In genomic region chr3:47475029-47475569, GRCh38 we compare ENCODE assay signal across 8 cellular contexts. TPM values are rescaled to one million over a fixed set of nuclear protein-coding genes. Genes with fewer than 3 reads are reported as not detected.
DNase-seq lines count a peak whose midpoint lies in the region; ATAC-seq and TF ChIP-seq lines count a peak whose summit lies in the region.

No MANE protein-coding gene starts in this region.

- H3K4me3 ChIP-seq in Jurkat, Clone E6-1 (ENCODE audit: low read length) = peak overlapping the region; percentile 98
- H3K4me3 ChIP-seq in adrenal gland (peak overlapping the region; percentile 39 to 94 (median 84)), iPS-20b (ENCODE audit: low read length) (peak overlapping the region; percentile 97), spleen (peak overlapping the region; percentile 68 to 99 (median 98))

- peak; percentile 41 for DNase-seq in GM03348 (ENCODE audit: low spot score)
- DNase-seq in Jurkat, Clone E6-1 (ENCODE audit: low read depth, low spot score) = no peak
- peak in 5 of 7 donors; percentile 41 to 66 (median 48) for DNase-seq in adrenal gland
- DNase-seq in spleen = peak; percentile 49
- no peak for DNase-seq in NCI-H2196 treated with DMSO at 0.1 percent for 48 hours (lab: John Stamatoyannopoulos, UW; ENCODE audit: unreplicated experiment)

- 0 to 1% (median 0%) methylated on average over 12 to 24 of the region's 24 CpGs for WGBS in adrenal gland, 4 donors
- 1% methylated on average over 19 to 24 of the region's 24 CpGs for WGBS in spleen, 5 donors

- TF ChIP-seq CTCF in adrenal gland (IDR thresholded peaks at IDR 0.05) (no peak), spleen (IDR thresholded peaks at IDR 0.05 in 8 of 11, conservative IDR thresholded peaks at IDR 0.05 in 3 of 11) (no peak)

- ATAC-seq in GM18909 (IDR thresholded peaks at IDR 0.05; ENCODE audit: poor library complexity, unreplicated experiment) (no peak), HG03571 (IDR thresholded peaks at IDR 0.05; ENCODE audit: unreplicated experiment) (no peak)

- H3K9me3 ChIP-seq in adrenal gland (replicated peaks in 1 of 3) (no peaks in the 10 kb centered on the region), iPS-20b (ENCODE audit: insufficient read depth, low read depth, low read length) (no peaks in the 10 kb centered on the region), spleen (no peaks in the 10 kb centered on the region)

- intact Hi-C loops in adrenal gland (cut with DNase I) = loop anchor here in 1 of 2 donors (5.0 kb wide), 1 partner anchor 53 kb away; no protein-coding TSS in a partner anchor
- intact Hi-C loops in spleen (cut with DNase I; ENCODE audit: low total_unique reads) = no loop called here

- H3K27me3 ChIP-seq in adrenal gland = no peaks in the 10 kb centered on the region
- H3K27me3 ChIP-seq in iPS-20b (ENCODE audit: insufficient read depth, low read length) = no peaks in the 10 kb centered on the region
- no peaks in the 10 kb centered on the region for H3K27me3 ChIP-seq in spleen (replicated peaks in 1 of 7)

- H3K36me3 ChIP-seq in adrenal gland (replicated peaks in 1 of 2) (no peaks in the 10 kb centered on the region), iPS-20b (ENCODE audit: insufficient read depth, low read depth, low read length) (no peaks in the 10 kb centered on the region), spleen (no peaks in the 10 kb centered on the region)

- H3K4me1 ChIP-seq in adrenal gland (replicated peaks in 1 of 2) (peaks cover 17 to 46% of the 10 kb centered on the region in 2 donors), iPS-20b (ENCODE audit: insufficient read depth, low read length) (no peaks in the 10 kb centered on the region; the same call in 1 of the 2 replicates), spleen (peaks cover 9 to 48% (median 38%) of the 10 kb centered on the region in 6 donors)

- H3K27ac ChIP-seq in adrenal gland = peak overlapping the region; percentile 68 to 95 (median 74)
- H3K27ac ChIP-seq in iPS-20b (ENCODE audit: low read length) = no peak overlapping the region
- peak overlapping the region; percentile 71 to 92 (median 87) for H3K27ac ChIP-seq in spleen

- TF ChIP-seq POLR2A in adrenal gland (IDR thresholded peaks at IDR 0.05) = no peak
- no peak for TF ChIP-seq POLR2A in spleen (IDR thresholded peaks at IDR 0.05)

- peak overlapping the region; percentile 84 for H3K9ac ChIP-seq in iPS-20b (ENCODE audit: low read depth, low read length)

RNA-seq across cellular contexts. Expression of gene SCAP, which starts 0.6 kb away (rescaled TPM):
- 57.1 TPM for polyA plus RNA-seq in Jurkat, Clone E6-1 (2012; ENCODE audit: insufficient read depth, insufficient read length)
- 100 to 1,000 TPM; 126 to 954 (median 170) TPM for total RNA-seq in adrenal gland
- polyA plus RNA-seq in adrenal gland = 100 to 1,000 TPM; 130 to 560 (median 182) TPM
- 100 to 1,000 TPM in 3 of 7 donors, 10 to 100 TPM in 4; 70.9 to 116 (median 97.8) TPM for total RNA-seq in spleen
- polyA plus RNA-seq in spleen = 10 to 100 TPM; 17.8 to 45.1 (median 29.4) TPM

RNA-seq across cellular contexts. Expression of gene ELP6, which starts 38.4 kb away (rescaled TPM):
- polyA plus RNA-seq in Jurkat, Clone E6-1 (2012; ENCODE audit: insufficient read depth, insufficient read length) = 68.9 TPM
- total RNA-seq in adrenal gland = 100 to 1,000 TPM in 1 of 8 donors, 10 to 100 TPM in 7; 41.3 to 125 (median 44.1) TPM
- polyA plus RNA-seq in adrenal gland = 10 to 100 TPM; 46.5 to 53.7 (median 51.7) TPM
- 10 to 100 TPM; 16.6 to 31.9 (median 24.2) TPM for total RNA-seq in spleen
- polyA plus RNA-seq in spleen = 10 to 100 TPM; 24.8 to 35.6 (median 30.4) TPM

Comparison
In these comparisons a context has a peak if more than half of its experiments do, and no peak if none do; other contexts are left out.
1. DNase-seq: peak in GM03348 (single experiment), adrenal gland (5 of 7) and spleen (single experiment); none in Jurkat, Clone E6-1 (single experiment) and NCI-H2196 treated with DMSO at 0.1 percent for 48 hours (single experiment).
2. Peak in every context shown above with its lines, with median percentiles within 50 percentile points of each other: H3K4me3 ChIP-seq.